Comparison of ENCODE assay signal across 20 cellular contexts in the genomic region with DNA sequence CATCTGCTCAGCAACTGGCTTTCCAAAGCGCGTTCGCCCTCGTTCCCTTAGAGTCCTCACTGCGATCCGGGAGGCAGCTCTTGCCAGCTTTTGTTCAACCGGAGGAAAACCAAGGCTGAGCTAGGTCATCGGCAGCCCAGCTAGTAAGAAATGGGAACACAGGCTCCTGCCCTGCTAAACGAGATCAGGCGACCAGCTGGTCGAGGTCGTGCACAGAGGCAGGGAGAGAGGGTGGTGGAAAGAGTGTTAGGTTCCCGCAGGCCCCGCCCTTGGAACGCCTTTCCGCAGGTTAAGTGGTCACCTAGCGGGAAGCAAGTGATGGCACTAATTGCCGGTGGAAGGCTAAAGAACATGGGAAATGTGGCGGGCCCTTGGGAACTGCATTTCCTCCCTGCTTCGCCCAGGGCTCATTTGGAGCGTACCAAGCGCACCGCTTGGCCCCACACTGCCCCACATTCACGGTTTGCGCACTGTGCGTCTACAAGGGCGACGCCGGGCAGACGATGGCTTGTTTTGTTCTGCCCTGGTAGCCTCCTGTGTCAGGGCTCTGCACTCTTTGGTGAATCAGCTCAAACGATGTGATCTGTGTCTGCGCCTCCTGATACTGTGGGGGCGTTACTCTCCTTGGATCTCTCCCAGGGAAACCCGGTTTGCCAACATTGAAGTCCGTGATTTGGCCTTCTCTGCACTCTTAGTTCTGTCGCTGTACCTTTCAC. TPM values are rescaled to one million over a fixed set of nuclear protein-coding genes. Genes with fewer than 3 reads are reported as not detected.
A peak's percentile ranks its signal among the peaks of the same experiment; 100 is the strongest.
DNase-seq lines count a peak whose midpoint lies in the region; ATAC-seq, FAIRE-seq and TF ChIP-seq lines count a peak whose summit lies in the region.
"Had no signal": no experiment of that assay in that cellular context is flagged by ENCODE, and none has a peak within 500 bp of the region (broad histone marks: within the 10 kb centered on the region; RNA-seq: fewer than 3 reads in every experiment).

No MANE protein-coding gene starts in this region.

- no peak overlapping the region for H3K4me3 ChIP-seq in K562
- no peak overlapping the region for H3K4me3 ChIP-seq in right cardiac atrium (ENCODE audit: low read length)
- no peak overlapping the region for H3K4me3 ChIP-seq in lower leg skin (ENCODE audit: low read depth, poor library complexity, severe bottlenecking)
- H3K4me3 ChIP-seq: BLaER1 treated with 17β-estradiol and CSF1 and Interleukin-3, amounts not matched to agents 10 nM and 100 nM had no signal

- H4K20me1 ChIP-seq in K562 (replicated peaks; ENCODE audit: control insufficient read depth, insufficient read depth, low read length) = no peaks in the 10 kb centered on the region
- H4K20me1 ChIP-seq: BLaER1 treated with 17β-estradiol and CSF1 and Interleukin-3, amounts not matched to agents 10 nM and 100 nM had no signal

- H3K4me1 ChIP-seq in K562 (replicated peaks in 1 of 2; ENCODE audit: control insufficient read depth in 2 of 2, insufficient read depth in 2 of 2, low read length in 2 of 2) = no peaks in the 10 kb centered on the region; a peak in 1 of 5 replicates
- H3K4me1 ChIP-seq in right cardiac atrium (ENCODE audit: control insufficient read depth, insufficient read depth, low read length) = peaks cover 3% of the 10 kb centered on the region

- no peak for TF ChIP-seq RAD21 in K562 (CRISPR knock-in tag; conservative IDR thresholded peaks at IDR 0.05 in 1 of 2, IDR thresholded peaks at IDR 0.05 in 1 of 2)

- H3K36me3 Mint-ChIP-seq in HFFc6 (ENCODE audit: low read depth) (peaks cover 15% of the 10 kb centered on the region), osteocyte (ENCODE audit: unreplicated experiment) (no peaks in the 10 kb centered on the region), CD14-positive monocyte (peaks cover 6 to 7% of the 10 kb centered on the region in 2 donors)

- no peak overlapping the region for H3K9ac ChIP-seq in K562 (ENCODE audit: insufficient read depth in 1 of 2, low read depth in 2 of 2, low read length in 2 of 2)
- H3K9ac ChIP-seq: BLaER1 treated with 17β-estradiol and CSF1 and Interleukin-3, amounts not matched to agents 10 nM and 100 nM had no signal

- POLR2A ChIA-PET in K562 (lab: Yijun Ruan, JAX) = interaction anchor here (1.2 to 1.3 kb wide), 2 partner anchors 10 to 147 kb away, joined by 3 to 4 read pairs; no protein-coding TSS in a partner anchor

- no peak for TF ChIP-seq EP300 in K562 (IDR thresholded peaks at IDR 0.05; ENCODE audit: low read length)

- H3K27me3 ChIP-seq in K562 (ENCODE audit: control insufficient read depth in 2 of 2, insufficient read depth in 2 of 2, low read length in 2 of 2) = no peaks in the 10 kb centered on the region
- H3K27me3 ChIP-seq in right cardiac atrium (ENCODE audit: control insufficient read depth, insufficient read depth) = peaks cover 5% of the 10 kb centered on the region

- ATAC-seq in K562 (no peak), right cardiac atrium (peak; percentile 44 to 58), GM21360 (IDR thresholded peaks at IDR 0.05; ENCODE audit: unreplicated experiment) (no peak)
- ATAC-seq: activated naive CD4-positive, alpha-beta T cell treated with anti-CD3 and anti-CD28 coated beads, Interleukin-2, amount 50 U/mL, for 72 hours; Panc1 had no signal

- FAIRE-seq in K562 (lab: Jason Lieb, UNC) = no peak
- FAIRE-seq: GM12891 had no signal

- 83% methylated on average over 33 of the region's 36 CpGs for WGBS in K562 (ENCODE audit: insufficient coverage, low coverage, missing lambda C conversion rate)
- WGBS in right cardiac atrium = 32% methylated on average over 36 of the region's 36 CpGs
- 42 to 44% methylated on average over 35 to 36 of the region's 36 CpGs for WGBS in lower leg skin, 2 donors

- no peak for DNase-seq in HFFc6
- no peak for DNase-seq in K562 (ENCODE audit: extremely low read depth in 1 of 4, low spot score in 3 of 4)
- DNase-seq in right cardiac atrium = peak; percentile 27 to 72 (median 63)
- no peak for DNase-seq in osteocyte (ENCODE audit: extremely low spot score, unreplicated experiment)
- DNase-seq in CD14-positive monocyte (ENCODE audit: low spot score) = no peak
- DNase-seq in lower leg skin (ENCODE audit: low spot score in 2 of 2) = no peak
- no peak for DNase-seq in GM13976 (ENCODE audit: low spot score)
- DNase-seq: activated CD4-positive, alpha-beta T cell treated with anti-CD3 and anti-CD28 coated beads for 1 hour; cerebellar nuclear complex; EL; midbrain; MM.1S; NCI-H2029 treated with DMSO at 0.1 percent for 48 hours; NCI-H526; T-helper 1 cell had no signal

- no peak overlapping the region for H2AFZ ChIP-seq in K562 (ENCODE audit: low read depth, low read length)

- CTCF ChIA-PET in K562 (lab: Yijun Ruan, JAX; ENCODE audit: low intra/inter-chr PET ratio) = no interaction called here

- H3K36me3 ChIP-seq in K562 (ENCODE audit: control insufficient read depth, insufficient read depth, low read length) = no peaks in the 10 kb centered on the region

- H3K4me2 ChIP-seq in K562 (ENCODE audit: insufficient read depth, low read length) = no peak overlapping the region
- H3K4me2 ChIP-seq: BLaER1 treated with 17β-estradiol and CSF1 and Interleukin-3, amounts not matched to agents 10 nM and 100 nM had no signal

- H3K27ac Mint-ChIP-seq in HFFc6 (peak overlapping the region; percentile 63; the same call in 1 of the 2 replicates), osteocyte (ENCODE audit: unreplicated experiment) (no peak overlapping the region), CD14-positive monocyte (no peak overlapping the region)
- H3K27ac Mint-ChIP-seq: activated naive CD4-positive, alpha-beta T cell treated with anti-CD3 and anti-CD28 coated beads, Interleukin-2, amount 50 U/mL, for 72 hours had no signal

- H3K9me1 ChIP-seq in K562 (ENCODE audit: control insufficient read depth, insufficient read depth, low read length) = no peaks in the 10 kb centered on the region

- H3K4me3 Mint-ChIP-seq in HFFc6 (peak overlapping the region; percentile 63; the same call in 1 of the 2 replicates), osteocyte (ENCODE audit: unreplicated experiment) (peak overlapping the region; percentile 46), CD14-positive monocyte (no peak overlapping the region)

- TF ChIP-seq CTCF in HFFc6 (IDR thresholded peaks at IDR 0.05) (no peak), K562 (IDR thresholded peaks at IDR 0.05 in 2 of 3, conservative IDR thresholded peaks at IDR 0.05 in 1 of 3; ENCODE audit: insufficient read depth in 2 of 3, low read depth in 1 of 3, low read length in 3 of 3) (no peak), osteocyte (IDR thresholded peaks at IDR 0.05) (no peak), CD14-positive monocyte (IDR thresholded peaks at IDR 0.05) (no peak), lower leg skin (IDR thresholded peaks at IDR 0.05) (no peak), GM13976 (IDR thresholded peaks at IDR 0.05; ENCODE audit: borderline replicate concordance, control extremely low read depth, extremely low read depth, insufficient read depth, missing control alignments) (no peak)

- H3K27me3 Mint-ChIP-seq in HFFc6 (ENCODE audit: insufficient read depth) (peaks cover 2% of the 10 kb centered on the region), osteocyte (ENCODE audit: unreplicated experiment) (peaks cover 99% of the 10 kb centered on the region), CD14-positive monocyte (ENCODE audit: low read depth in 3 of 3) (peaks cover 19 to 24% (median 22%) of the 10 kb centered on the region in 3 donors)

- no peak overlapping the region for H3K27ac ChIP-seq in K562 (ENCODE audit: extremely low read depth, low read depth, low read length)
- no peak overlapping the region for H3K27ac ChIP-seq in right cardiac atrium (ENCODE audit: low read length)
- H3K27ac ChIP-seq: BLaER1 treated with 17β-estradiol and CSF1 and Interleukin-3, amounts not matched to agents 10 nM and 100 nM had no signal

- H3K4me1 Mint-ChIP-seq in HFFc6 (ENCODE audit: low read depth) (peaks cover 87% of the 10 kb centered on the region), osteocyte (ENCODE audit: unreplicated experiment) (peaks cover 22% of the 10 kb centered on the region), CD14-positive monocyte (peaks cover 12% of the 10 kb centered on the region)

- TF ChIP-seq POLR2A in K562 (conservative IDR thresholded peaks at IDR 0.05) = no peak
- no peak for TF ChIP-seq POLR2A in lower leg skin (IDR thresholded peaks at IDR 0.05)

- no peaks in the 10 kb centered on the region for H3K79me2 ChIP-seq in K562 (ENCODE audit: control insufficient read depth, insufficient read depth, low read length)

- 0 out of 2 replicates have a peak, but pooled peaks cover under 1% of the 10 kb centered on the region for H3K9me3 ChIP-seq in K562 (replicated peaks; ENCODE audit: control insufficient read depth, insufficient read depth, low read depth, low read length)
- H3K9me3 ChIP-seq in right cardiac atrium (ENCODE audit: control insufficient read depth, low read length) = no peaks in the 10 kb centered on the region

- intact Hi-C loops in K562 (cut with micrococcal nuclease) = no loop called here
- intact Hi-C loops in right cardiac atrium (cut with DNase I) = loop anchor here in 1 of 4 donors (10.0 kb wide), 2 partner anchors 115 to 1235 kb away; a partner anchor contains a TSS
- intact Hi-C loops in CD14-positive monocyte (cut with micrococcal nuclease) = loop anchor here (5.0 to 10.0 kb wide), 2 partner anchors 65 to 138 kb away; no protein-coding TSS in a partner anchor
- intact Hi-C loops in lower leg skin (cut with DNase I; ENCODE audit: low total_unique reads) = no loop called here

- no peaks in the 10 kb centered on the region for H3K9me3 Mint-ChIP-seq in HFFc6
- H3K9me3 Mint-ChIP-seq in osteocyte (ENCODE audit: unreplicated experiment) = no peaks in the 10 kb centered on the region
- peaks cover 0 to 11% (median 4%) of the 10 kb centered on the region in 7 donors for H3K9me3 Mint-ChIP-seq in CD14-positive monocyte
- H3K9me3 Mint-ChIP-seq: activated naive CD4-positive, alpha-beta T cell treated with anti-CD3 and anti-CD28 coated beads, Interleukin-2, amount 50 U/mL, for 72 hours had no signal

- BruUV-seq in K562 (replicated peaks; lab: Mats Ljungman, UMichigan) = no TSS peak

- in situ Hi-C loops in K562 (cut with MboI) = no loop called here
- in situ Hi-C loops in GM13976 (cut with MboI; ENCODE audit: low sequenced_read_pairs, unreplicated experiment) = loop anchor here (25.0 kb wide), 1 partner anchor 278 kb away; no protein-coding TSS in a partner anchor

RNA-seq across cellular contexts. Expression of a gene that starts 7.2 kb away (rescaled TPM):
- 10 to 100 TPM; 20.4 to 25.4 (median 23.9) TPM for total RNA-seq in HFFc6 (2021; fragmentation: NEBNext Ultra II Directional; extraction: Animal tissue kit (Norgen Biotek cat#: 25700))
- total RNA-seq in K562 (2011; cell fraction: chromatin; rRNA removed; ENCODE audit: low replicate concordance) = not detected in 2 replicates
- not detected in 2 replicates for total RNA-seq in K562 (2011; cell fraction: nucleolus; rRNA removed)
- total RNA-seq in K562 (2011; cell fraction: nucleoplasm; rRNA removed) = not detected in 2 replicates
- total RNA-seq in K562 (2014; rRNA removed) = not detected in 2 replicates
- not detected in 2 replicates for total RNA-seq in K562 (2014; rRNA removed; fragmentation: Illumina TruSeq; extraction: Trizol)
- total RNA-seq in K562 (2015; rRNA removed; fragmentation: Illumina TruSeq; extraction: Trizol) = not detected in 2 replicates
- 0.07 and 0.40 TPM in 2 replicates for total RNA-seq in K562 (2021)
- polyA plus RNA-seq in K562 (2011; rRNA removed) = not detected in 2 replicates
- polyA plus RNA-seq in K562 (2011; cell fraction: cytosol; rRNA removed) = not detected in 2 replicates
- not detected in 2 replicates for polyA plus RNA-seq in K562 (2011; cell fraction: nucleus; rRNA removed)
- polyA plus RNA-seq in K562 (2012) = not detected in 2 replicates
- not detected in 2 replicates for polyA plus RNA-seq in K562 (2014; fragmentation: Illumina TruSeq; extraction: Trizol)
- not detected for polyA plus RNA-seq in K562 (2014; fragmentation: Nextera tagmentation; extraction: Ambion mirVana)
- polyA plus RNA-seq in K562 (2014; rRNA removed) = not detected in 2 replicates
- not detected in 2 replicates for polyA minus RNA-seq in K562 (2011; rRNA and poly(A)+ RNA removed)
- not detected in 2 replicates for polyA minus RNA-seq in K562 (2011; cell fraction: cytosol; rRNA and poly(A)+ RNA removed)
- not detected in 2 replicates for polyA minus RNA-seq in K562 (2011; cell fraction: nucleus; rRNA and poly(A)+ RNA removed)
- total RNA-seq in right cardiac atrium = 1 to 10 TPM in 2 of 4 donors, under 1 TPM in 2; 0.63 to 1.3 (median 0.98) TPM
- polyA plus RNA-seq in right cardiac atrium = 0.75 TPM
- 0.10 and 0.13 TPM in 2 replicates for total RNA-seq in osteocyte
- polyA plus RNA-seq in CD14-positive monocyte = under 1 TPM; 0.22 to 0.23 TPM
- total RNA-seq in lower leg skin = 1 to 10 TPM; 1.4 to 4.6 (median 3.9) TPM

Comparison
In these comparisons a context has a peak if more than half of its experiments do, and no peak if none do; other contexts are left out.
1. DNase-seq: peak in right cardiac atrium (3 of 3); none in HFFc6 (single experiment), K562 (0 of 4), osteocyte (single experiment), CD14-positive monocyte (single experiment), lower leg skin (0 of 2) and GM13976 (single experiment).
2. H3K4me3 Mint-ChIP-seq: peak in HFFc6 (single experiment) and osteocyte (single experiment); none in CD14-positive monocyte (0 of 2).
3. ATAC-seq: peak in right cardiac atrium (2 of 2); none in K562 (single experiment) and GM21360 (single experiment).
4. intact Hi-C loops: an anchor here in CD14-positive monocyte (5.0 to 10.0 kb wide); none called in K562 and lower leg skin.